1 cellular context compared by ENCODE assay signal in genomic region chr1:106254748-106255147, GRCh38.
TF ChIP-seq lines count a peak whose summit lies in the region.

No MANE protein-coding gene starts in this region.

TF ChIP-seq in SK-N-SH, 30 proteins besides CTCF, POLR2A, EP300 and RAD21 (continued from another document):
- TF ChIP-seq FOXM1 (IDR thresholded peaks at IDR 0.05; ENCODE audit: low read depth) (no peak), SIN3A (IDR thresholded peaks at IDR 0.05; ENCODE audit: borderline replicate concordance, low read depth, low read length) (no peak)
